28 cellular contexts compared by ENCODE assay signal in the genomic region with DNA sequence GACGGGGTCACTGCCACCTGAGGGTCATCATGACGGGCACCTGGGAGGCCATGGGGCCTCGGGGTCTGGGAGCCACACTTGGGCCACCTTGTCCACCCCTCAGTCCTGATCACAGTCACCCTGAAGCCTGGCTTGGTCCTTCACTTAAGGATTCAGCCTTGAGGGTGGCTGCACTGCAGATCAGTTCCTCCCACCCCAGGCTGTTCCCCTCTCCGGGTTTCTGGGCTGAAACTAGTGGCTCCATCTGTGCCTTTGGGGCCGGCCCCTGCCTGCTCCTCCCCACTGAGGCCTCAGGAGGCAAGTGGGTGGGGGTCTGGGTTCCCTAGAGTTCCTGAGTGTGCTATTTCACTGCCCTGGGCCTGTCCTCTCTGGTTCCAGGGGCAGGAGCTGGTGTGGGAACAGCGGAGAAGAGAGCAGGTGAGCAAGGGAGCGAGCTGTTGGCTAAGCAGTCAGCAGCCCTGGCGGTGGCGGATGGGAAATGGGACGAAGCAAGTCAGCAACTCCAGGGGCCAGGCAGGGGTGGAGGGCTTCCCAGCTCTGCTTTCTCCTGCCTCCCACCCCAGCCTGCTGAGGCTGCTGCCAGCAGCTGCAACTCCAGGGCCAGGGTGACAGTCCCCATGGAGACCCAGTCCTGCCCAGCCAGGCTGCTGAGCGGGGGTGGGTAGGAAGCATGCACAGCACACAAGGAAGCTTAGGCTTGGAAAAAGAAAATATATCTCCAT.
"Had no signal": no experiment of that assay in that cellular context is flagged by ENCODE, and none has a peak within 500 bp of the region (broad histone marks: within the 10 kb centered on the region; RNA-seq: fewer than 3 reads in every experiment).

No MANE protein-coding gene starts in this region.

- H3K4me1 Mint-ChIP-seq: endodermal cell; mesothelial cell of epicardium; naive B cell; neural crest cell; stimulated activated memory B cell treated with anti-CD40 and anti-IgM and Interleukin-4, amounts not matched to agents 10 μg/mL and 1 μg/mL and 100 μg/mL, for 72 hours had no signal

- H3K27me3 ChIP-seq: colonic mucosa, esophagus muscularis mucosa, foreskin keratinocyte, hepatocyte, left lung, sigmoid colon, suprapubic skin, transverse colon, vagina had no signal

- H3K79me2 ChIP-seq: hepatocyte, parathyroid adenoma had no signal

- H3K27ac Mint-ChIP-seq: dendritic cell treated with granulocyte-macrophage colony-stimulating factor and Interleukin-4, amounts not matched to agents 40 ng/mL and 50 ng/mL, for 4 days; endodermal cell; mesothelial cell of epicardium; natural killer cell treated with Interleukin-12 subunit alpha and Interleukin-12 subunit beta and Interleukin-15 and Interleukin-18, amount 100 ng/mL, for 72 hours; stimulated activated memory B cell treated with anti-CD40 and anti-IgM and Interleukin-4, amounts not matched to agents 10 μg/mL and 1 μg/mL and 100 μg/mL, for 72 hours; stimulated activated naive CD8-positive, alpha-beta T cell treated with anti-CD3 and anti-CD28 coated beads, Interleukin-15, Interleukin-2, amounts not matched to agents 100 ng/mL and 50 ng/mL, for 24 hours had no signal

- H3K9me3 ChIP-seq: colonic mucosa, mucosa of descending colon, prostate gland, transverse colon, vagina had no signal

- H3K36me3 Mint-ChIP-seq: naive B cell; natural killer cell treated with Interleukin-12 subunit alpha and Interleukin-12 subunit beta and Interleukin-15 and Interleukin-18, amount 100 ng/mL, for 72 hours; stimulated activated memory B cell treated with anti-CD40 and anti-IgM and Interleukin-4, amounts not matched to agents 10 μg/mL and 1 μg/mL and 100 μg/mL, for 72 hours had no signal

- DNase-seq: colonic mucosa; effector CD8-positive, alpha-beta T cell; endodermal cell; foreskin keratinocyte; left cardiac atrium; left lung; mesenchymal stem cell; mucosa of descending colon; naive B cell; right cardiac atrium; sigmoid colon; stimulated activated CD4-positive, alpha-beta T cell treated with anti-CD3 and anti-CD28 coated beads, Interleukin-4, amount 100 ng/mL, for 4 hours; transverse colon had no signal

- H3K36me3 ChIP-seq: colonic mucosa, esophagus muscularis mucosa, gastroesophageal sphincter, heart left ventricle, left lung, prostate gland, sigmoid colon, suprapubic skin, transverse colon, vagina had no signal

- FAIRE-seq: endothelial cell of umbilical vein had no signal

- H3K9me3 Mint-ChIP-seq: natural killer cell treated with Interleukin-12 subunit alpha and Interleukin-12 subunit beta and Interleukin-15 and Interleukin-18, amount 100 ng/mL, for 72 hours had no signal

- H3K27ac ChIP-seq: colonic mucosa, esophagus muscularis mucosa, foreskin keratinocyte, gastroesophageal sphincter, heart left ventricle, hepatocyte, left lung, parathyroid adenoma, prostate gland, sigmoid colon, suprapubic skin, transverse colon, vagina had no signal

- ATAC-seq: foreskin keratinocyte; gastroesophageal sphincter; heart left ventricle; left cardiac atrium; left lung; mucosa of descending colon; right cardiac atrium; stimulated activated memory B cell treated with anti-CD40 and anti-IgM and Interleukin-4, amounts not matched to agents 10 μg/mL and 1 μg/mL and 100 μg/mL, for 72 hours had no signal

- H3K4me1 ChIP-seq: colonic mucosa, esophagus muscularis mucosa, foreskin keratinocyte, gastroesophageal sphincter, heart left ventricle, left lung, parathyroid adenoma, prostate gland, sigmoid colon, suprapubic skin, transverse colon, vagina had no signal

- H3K4me3 Mint-ChIP-seq: dendritic cell treated with granulocyte-macrophage colony-stimulating factor and Interleukin-4, amounts not matched to agents 40 ng/mL and 50 ng/mL, for 4 days; endodermal cell; mesothelial cell of epicardium; naive B cell; natural killer cell treated with Interleukin-12 subunit alpha and Interleukin-12 subunit beta and Interleukin-15 and Interleukin-18, amount 100 ng/mL, for 72 hours; neural crest cell; stimulated activated memory B cell treated with anti-CD40 and anti-IgM and Interleukin-4, amounts not matched to agents 10 μg/mL and 1 μg/mL and 100 μg/mL, for 72 hours; stimulated activated naive CD8-positive, alpha-beta T cell treated with anti-CD3 and anti-CD28 coated beads, Interleukin-15, Interleukin-2, amounts not matched to agents 100 ng/mL and 50 ng/mL, for 24 hours had no signal

- H3K27me3 Mint-ChIP-seq: dendritic cell treated with granulocyte-macrophage colony-stimulating factor and Interleukin-4, amounts not matched to agents 40 ng/mL and 50 ng/mL, for 4 days; natural killer cell treated with Interleukin-12 subunit alpha and Interleukin-12 subunit beta and Interleukin-15 and Interleukin-18, amount 100 ng/mL, for 72 hours; stimulated activated memory B cell treated with anti-CD40 and anti-IgM and Interleukin-4, amounts not matched to agents 10 μg/mL and 1 μg/mL and 100 μg/mL, for 72 hours; stimulated activated naive CD8-positive, alpha-beta T cell treated with anti-CD3 and anti-CD28 coated beads, Interleukin-15, Interleukin-2, amounts not matched to agents 100 ng/mL and 50 ng/mL, for 24 hours had no signal

- H2AFZ ChIP-seq: hepatocyte, parathyroid adenoma had no signal

- H3K4me3 ChIP-seq: colonic mucosa, esophagus muscularis mucosa, gastroesophageal sphincter, heart left ventricle, hepatocyte, left lung, mucosa of descending colon, prostate gland, sigmoid colon, suprapubic skin, transverse colon, vagina had no signal

- H3K4me2 ChIP-seq: hepatocyte had no signal

- H3K9ac ChIP-seq: parathyroid adenoma had no signal
